In genomic region chr15:61906961-61907752, GRCh38 we compare ENCODE assay signal across 18 cellular contexts.
"Had no signal": no experiment of that assay in that cellular context is flagged by ENCODE, and none has a peak within 500 bp of the region (broad histone marks: within the 10 kb centered on the region; RNA-seq: fewer than 3 reads in every experiment).

No MANE protein-coding gene starts in this region.

- ATAC-seq: activated T-helper 17 cell treated with anti-CD3 and anti-CD28 coated beads, Interleukin-2, amount 50 U/mL, for 72 hours; T-cell had no signal

- H3K36me3 ChIP-seq: ovary had no signal

- H3K9me3 ChIP-seq: ascending aorta, ovary had no signal

- H3K4me1 ChIP-seq: ascending aorta, transverse colon had no signal

- DNase-seq: activated CD4-positive, alpha-beta T cell treated with anti-CD3 and anti-CD28 coated beads, Interleukin-2, amount 50 U/mL, for 48 hours; activated CD4-positive, CD25-positive, alpha-beta regulatory T cell treated with anti-CD3 and anti-CD28 coated beads, Interleukin-2, amount 50 U/mL, for 72 hours; activated naive CD4-positive, alpha-beta T cell treated with Interleukin-2 at 50 U/mL for 16 hours; caudate nucleus; effector CD4-positive, alpha-beta T cell; foreskin fibroblast; midbrain; ovary; stimulated activated CD4-positive, alpha-beta T cell treated with anti-CD3 and anti-CD28 coated beads, Interleukin-15, amount 100 ng/mL, for 24 hours; stimulated activated CD4-positive, alpha-beta T cell treated with anti-CD3 and anti-CD28 coated beads, Interleukin-4, amount 100 ng/mL, for 1 hour; stimulated activated naive CD4-positive, alpha-beta T cell; substantia nigra; T-cell; T1000; transverse colon had no signal

- H3K4me3 ChIP-seq: ascending aorta, lung, ovary, transverse colon had no signal

- H3K27ac ChIP-seq: ascending aorta, ovary, transverse colon had no signal

- H3K27me3 ChIP-seq: ascending aorta, ovary, transverse colon had no signal
